9 cellular contexts compared by ENCODE assay signal in the genomic region with DNA sequence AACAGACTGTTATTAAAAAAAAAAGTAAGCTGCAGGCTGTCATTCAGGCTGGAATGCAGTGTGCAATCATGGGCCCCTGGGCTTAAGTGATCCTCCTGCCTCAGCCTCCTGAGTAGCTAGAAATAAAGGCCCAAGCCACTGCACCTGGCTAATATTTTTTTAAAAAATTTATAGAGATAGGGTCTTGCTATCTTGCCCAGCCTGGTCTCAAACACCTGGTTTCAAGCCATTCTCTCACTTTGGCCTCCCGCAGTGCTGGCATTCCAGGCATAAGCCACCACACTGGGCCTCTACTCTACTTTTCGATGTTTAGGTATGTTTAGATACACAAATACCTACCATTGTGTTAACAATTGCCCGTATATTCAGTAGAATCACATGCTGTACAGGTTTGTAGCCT.
"Had no signal": no experiment of that assay in that cellular context is flagged by ENCODE, and none has a peak within 500 bp of the region (broad histone marks: within the 10 kb centered on the region; RNA-seq: fewer than 3 reads in every experiment).

No MANE protein-coding gene starts in this region.

- H3K4me3 ChIP-seq: K562 had no signal

- H3K4me3 Mint-ChIP-seq: IgD-negative memory B cell had no signal

- DNase-seq: IMR-90, KBM-7, KG1 had no signal

- H3K4me2 ChIP-seq: KMS-11 had no signal

- H3K27ac Mint-ChIP-seq: IgD-negative memory B cell had no signal

- H3K4me1 Mint-ChIP-seq: IgD-negative memory B cell had no signal

- H3K9me3 Mint-ChIP-seq: IgD-negative memory B cell had no signal

- H3K27ac ChIP-seq: HL-60, KMS-11 had no signal

- H3K36me3 Mint-ChIP-seq: IgD-negative memory B cell had no signal

- FAIRE-seq: HepG2, HTR-8/SVneo, K562 had no signal

- H3K9ac ChIP-seq: KMS-11 had no signal

- ATAC-seq: HepG2, K562 had no signal
